In genomic region chr2:68467077-68467960, GRCh38 we compare ENCODE assay signal across 1 cellular context.
TF ChIP-seq lines count a peak whose summit lies in the region.

Gene APLF (plus strand): TSS chr2:68467585. CDS start chr2:68467732, 147 bp downstream.
Gene FBXO48 (minus strand): TSS chr2:68467294. CDS start chr2:68465145, 2,149 bp downstream.

TF ChIP-seq in HepG2, 621 proteins besides CTCF, POLR2A, EP300 and RAD21 (continues in another document):
- TF ChIP-seq HDAC1 (CRISPR knock-in tag; IDR thresholded peaks at IDR 0.05) (peak; percentile 96), ZSCAN9 (CRISPR knock-in tag; IDR thresholded peaks at IDR 0.05; ENCODE audit: borderline replicate concordance) (peak; percentile 66; the same call in 1 of the 2 replicates), ZNF788 (CRISPR knock-in tag; IDR thresholded peaks at IDR 0.05; ENCODE audit: borderline replicate concordance) (peak; percentile 78; the same call in 1 of the 2 replicates), PPARG (CRISPR knock-in tag; conservative IDR thresholded peaks at IDR 0.05) (0 out of 2 replicates have a peak, but pooled peaks have one; percentile 5), SNAPC2 (CRISPR knock-in tag; IDR thresholded peaks at IDR 0.05) (peak; percentile 61; the same call in 1 of the 2 replicates), NR1H2 (CRISPR knock-in tag; IDR thresholded peaks at IDR 0.05; ENCODE audit: borderline replicate concordance, low read depth) (no peak), FOXK1 (CRISPR knock-in tag; IDR thresholded peaks at IDR 0.05; ENCODE audit: borderline replicate concordance, low read depth) (peak; percentile 80), SMYD3 (CRISPR knock-in tag; IDR thresholded peaks at IDR 0.05) (peak; percentile 84), ZNF891 (CRISPR knock-in tag; IDR thresholded peaks at IDR 0.05) (peak; percentile 29; the same call in 1 of the 2 replicates), ETV5 (CRISPR knock-in tag; IDR thresholded peaks at IDR 0.05; ENCODE audit: borderline replicate concordance) (peak; percentile 51), ZNF572 (CRISPR knock-in tag; IDR thresholded peaks at IDR 0.05) (no peak), ZBTB21 (CRISPR knock-in tag; IDR thresholded peaks at IDR 0.05) (no peak), SAP130 (CRISPR knock-in tag; IDR thresholded peaks at IDR 0.05; ENCODE audit: low read depth) (peak; percentile 89), KDM4B (CRISPR knock-in tag; IDR thresholded peaks at IDR 0.05) (peak; percentile 81), RBFOX2 (IDR thresholded peaks at IDR 0.05; ENCODE audit: low read depth, low read length) (peak; percentile 86), ZBED4 (CRISPR knock-in tag; IDR thresholded peaks at IDR 0.05; ENCODE audit: borderline replicate concordance) (0 out of 2 replicates have a peak, but pooled peaks have one; percentile 47), ZNF136 (CRISPR knock-in tag; IDR thresholded peaks at IDR 0.05; ENCODE audit: low read depth) (peak; percentile 71; the same call in 1 of the 2 replicates), XBP1 (CRISPR knock-in tag; IDR thresholded peaks at IDR 0.05) (no peak), ZNF784 (CRISPR knock-in tag; IDR thresholded peaks at IDR 0.05; ENCODE audit: borderline replicate concordance) (peak; percentile 72), MLLT10 (CRISPR knock-in tag; IDR thresholded peaks at IDR 0.05) (no peak), SRSF1 (optimal IDR thresholded peaks at IDR 0.05; ENCODE audit: low read depth, low read length) (peak; percentile 39), YY1 (IDR thresholded peaks at IDR 0.05; ENCODE audit: insufficient read depth, insufficient replicate concordance, low read depth, low read length) (peak; percentile 51), ZNF850 (CRISPR knock-in tag; conservative IDR thresholded peaks at IDR 0.05) (peak; percentile 91; the same call in 1 of the 2 replicates), ZNF552 (CRISPR knock-in tag; IDR thresholded peaks at IDR 0.05; ENCODE audit: borderline replicate concordance) (peak; percentile 78), ZNF878 (CRISPR knock-in tag; IDR thresholded peaks at IDR 0.05) (peak; percentile 84; the same call in 1 of the 2 replicates), MTF2 (CRISPR knock-in tag; IDR thresholded peaks at IDR 0.05; ENCODE audit: borderline replicate concordance) (peak; percentile 68; the same call in 1 of the 2 replicates), NR2F2 (IDR thresholded peaks at IDR 0.05; ENCODE audit: borderline replicate concordance, low read depth) (peak; percentile 15; the same call in 1 of the 2 replicates), ZNF343 (CRISPR knock-in tag; IDR thresholded peaks at IDR 0.05) (0 out of 2 replicates have a peak, but pooled peaks have one; percentile 9), MED13 (CRISPR knock-in tag; IDR thresholded peaks at IDR 0.05) (peak; percentile 56; the same call in 1 of the 2 replicates), ZNF644 (CRISPR knock-in tag; IDR thresholded peaks at IDR 0.05; ENCODE audit: low read depth) (no peak), HNF4A (CRISPR knock-in tag; IDR thresholded peaks at IDR 0.05) (0 out of 2 replicates have a peak, but pooled peaks have one; percentile 17), NCOA2 (CRISPR knock-in tag; IDR thresholded peaks at IDR 0.05) (peak; percentile 37; the same call in 1 of the 2 replicates), ZNF441 (CRISPR knock-in tag; IDR thresholded peaks at IDR 0.05; ENCODE audit: borderline replicate concordance) (peak; percentile 40; the same call in 1 of the 2 replicates), MXD3 (CRISPR knock-in tag; IDR thresholded peaks at IDR 0.05) (peak; percentile 88), ZNF335 (CRISPR knock-in tag; IDR thresholded peaks at IDR 0.05) (peak; percentile 93), ZFP90 (CRISPR knock-in tag; IDR thresholded peaks at IDR 0.05; ENCODE audit: borderline replicate concordance) (peak; percentile 69; the same call in 1 of the 2 replicates), ZNF800 (CRISPR knock-in tag; IDR thresholded peaks at IDR 0.05) (peak; percentile 74), ZNF546 (CRISPR knock-in tag; conservative IDR thresholded peaks at IDR 0.05) (peak; percentile 90), ZNF605 (CRISPR knock-in tag; IDR thresholded peaks at IDR 0.05) (peak; percentile 87), ZEB1 (IDR thresholded peaks at IDR 0.05; ENCODE audit: insufficient replicate concordance, low read depth) (peak; percentile 24), IRF9 (CRISPR knock-in tag; IDR thresholded peaks at IDR 0.05; ENCODE audit: borderline replicate concordance) (peak; percentile 60; the same call in 1 of the 2 replicates), ZNF30 (CRISPR knock-in tag; IDR thresholded peaks at IDR 0.05) (0 out of 2 replicates have a peak, but pooled peaks have one; percentile 13), ZNF362 (CRISPR knock-in tag; IDR thresholded peaks at IDR 0.05; ENCODE audit: borderline replicate concordance) (no peak), THAP8 (CRISPR knock-in tag; IDR thresholded peaks at IDR 0.05; ENCODE audit: borderline replicate concordance) (no peak), SSRP1 (CRISPR knock-in tag; IDR thresholded peaks at IDR 0.05) (no peak), JDP2 (CRISPR knock-in tag; IDR thresholded peaks at IDR 0.05; ENCODE audit: borderline replicate concordance) (no peak), GABPB1 (CRISPR knock-in tag; IDR thresholded peaks at IDR 0.05) (peak; percentile 83)
- TF ChIP-seq, protein P1, sequence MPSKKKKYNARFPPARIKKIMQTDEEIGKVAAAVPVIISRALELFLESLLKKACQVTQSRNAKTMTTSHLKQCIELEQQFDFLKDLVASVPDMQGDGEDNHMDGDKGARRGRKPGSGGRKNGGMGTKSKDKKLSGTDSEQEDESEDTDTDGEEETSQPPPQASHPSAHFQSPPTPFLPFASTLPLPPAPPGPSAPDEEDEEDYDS (CRISPR knock-in tag; IDR thresholded peaks at IDR 0.05): peak; percentile 75
- TF ChIP-seq, protein P2, sequence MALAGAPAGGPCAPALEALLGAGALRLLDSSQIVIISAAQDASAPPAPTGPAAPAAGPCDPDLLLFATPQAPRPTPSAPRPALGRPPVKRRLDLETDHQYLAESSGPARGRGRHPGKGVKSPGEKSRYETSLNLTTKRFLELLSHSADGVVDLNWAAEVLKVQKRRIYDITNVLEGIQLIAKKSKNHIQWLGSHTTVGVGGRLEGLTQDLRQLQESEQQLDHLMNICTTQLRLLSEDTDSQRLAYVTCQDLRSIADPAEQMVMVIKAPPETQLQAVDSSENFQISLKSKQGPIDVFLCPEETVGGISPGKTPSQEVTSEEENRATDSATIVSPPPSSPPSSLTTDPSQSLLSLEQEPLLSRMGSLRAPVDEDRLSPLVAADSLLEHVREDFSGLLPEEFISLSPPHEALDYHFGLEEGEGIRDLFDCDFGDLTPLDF (CRISPR knock-in tag; IDR thresholded peaks at IDR 0.05): peak; percentile 90
- TF ChIP-seq, protein P3, sequence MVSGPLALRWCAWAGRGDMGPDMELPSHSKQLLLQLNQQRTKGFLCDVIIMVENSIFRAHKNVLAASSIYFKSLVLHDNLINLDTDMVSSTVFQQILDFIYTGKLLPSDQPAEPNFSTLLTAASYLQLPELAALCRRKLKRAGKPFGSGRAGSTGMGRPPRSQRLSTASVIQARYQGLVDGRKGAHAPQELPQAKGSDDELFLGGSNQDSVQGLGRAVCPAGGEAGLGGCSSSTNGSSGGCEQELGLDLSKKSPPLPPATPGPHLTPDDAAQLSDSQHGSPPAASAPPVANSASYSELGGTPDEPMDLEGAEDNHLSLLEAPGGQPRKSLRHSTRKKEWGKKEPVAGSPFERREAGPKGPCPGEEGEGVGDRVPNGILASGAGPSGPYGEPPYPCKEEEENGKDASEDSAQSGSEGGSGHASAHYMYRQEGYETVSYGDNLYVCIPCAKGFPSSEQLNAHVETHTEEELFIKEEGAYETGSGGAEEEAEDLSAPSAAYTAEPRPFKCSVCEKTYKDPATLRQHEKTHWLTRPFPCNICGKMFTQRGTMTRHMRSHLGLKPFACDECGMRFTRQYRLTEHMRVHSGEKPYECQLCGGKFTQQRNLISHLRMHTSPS (CRISPR knock-in tag; IDR thresholded peaks at IDR 0.05; ENCODE audit: low read depth): no peak
- TF ChIP-seq, protein P4, sequence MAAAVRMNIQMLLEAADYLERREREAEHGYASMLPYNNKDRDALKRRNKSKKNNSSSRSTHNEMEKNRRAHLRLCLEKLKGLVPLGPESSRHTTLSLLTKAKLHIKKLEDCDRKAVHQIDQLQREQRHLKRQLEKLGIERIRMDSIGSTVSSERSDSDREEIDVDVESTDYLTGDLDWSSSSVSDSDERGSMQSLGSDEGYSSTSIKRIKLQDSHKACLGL (CRISPR knock-in tag; IDR thresholded peaks at IDR 0.05): peak; percentile 91
